In genomic region chrX:14209034-14209433, GRCh38 we compare ENCODE assay signal across 18 cellular contexts.
A peak's percentile ranks its signal among the peaks of the same experiment; 100 is the strongest.
DNase-seq lines count a peak whose midpoint lies in the region; ATAC-seq, FAIRE-seq and TF ChIP-seq lines count a peak whose summit lies in the region.
"Had no signal": no experiment of that assay in that cellular context is flagged by ENCODE, and none has a peak within 500 bp of the region (broad histone marks: within the 10 kb centered on the region; RNA-seq: fewer than 3 reads in every experiment).

No MANE protein-coding gene starts in this region.

- H3K9ac ChIP-seq in HepG2 (ENCODE audit: insufficient read depth, low read depth, low read length), result no peak overlapping the region
- H3K9ac ChIP-seq: BLaER1 treated with 17β-estradiol and CSF1 and Interleukin-3, amounts not matched to agents 10 nM and 100 nM had no signal

- no peak for DNase-seq in HepG2 (ENCODE audit: low spot score)
- DNase-seq in right lobe of liver, result no peak
- peak; percentile 33 for DNase-seq in bronchial epithelial cell (ENCODE audit: low read depth)
- DNase-seq in mucosa of descending colon, result no peak
- no peak for DNase-seq in BE2C
- no peak for DNase-seq in ovary
- no peak for DNase-seq in NCI-H1930 (lab: John Stamatoyannopoulos, UW)
- DNase-seq: CD8-positive, alpha-beta T cell; DMS 273 treated with DMSO at 0.1 percent for 48 hours; DMS79; GDM1; GOT3; H7; KBM-7 had no signal

- 2% methylated on average over 3 of the region's 3 CpGs for WGBS in HepG2 (ENCODE audit: low lambda C conversion rate)
- 10% methylated on average over 3 of the region's 3 CpGs for WGBS in right lobe of liver (ENCODE audit: insufficient coverage, low coverage, low lambda C conversion rate, missing lambda C conversion rate)
- 2 to 13% (median 5%) methylated on average over 3 of the region's 3 CpGs for WGBS in ovary, 3 donors

- no TSS peak for BruUV-seq in HepG2 (replicated peaks; lab: Mats Ljungman, UMichigan)

- CTCF ChIA-PET in HepG2 (lab: Yijun Ruan, JAX; ENCODE audit: low intra/inter-chr PET ratio, low total read pairs), result no interaction called here

- H3K9me3 ChIP-seq in HepG2 (ENCODE audit: low read length) (no peaks in the 10 kb centered on the region), right lobe of liver (no peaks in the 10 kb centered on the region), mucosa of descending colon (no peaks in the 10 kb centered on the region), BE2C (no peaks in the 10 kb centered on the region), ovary (no peaks in the 10 kb centered on the region)

- FAIRE-seq in HepG2 (lab: Jason Lieb, UNC), result no peak
- no peak for FAIRE-seq in bronchial epithelial cell (lab: Jason Lieb, UNC)
- FAIRE-seq: HTR-8/SVneo had no signal

- ATAC-seq in HepG2 (no peak), right lobe of liver (no peak), mucosa of descending colon (peak; percentile 40)
- ATAC-seq: CD8-positive, alpha-beta T cell; HCT116 had no signal

- in situ Hi-C loops in HepG2 (cut with HindIII; ENCODE audit: extremely low pct_ligation_motif_present, low pct_unique_long_range_greater_than_20kb), result no loop called here

- H3K36me3 ChIP-seq in HepG2 (replicated peaks in 1 of 2; ENCODE audit: control insufficient read depth in 1 of 2, insufficient read depth in 2 of 2, low read length in 2 of 2) (no peaks in the 10 kb centered on the region), right lobe of liver (no peaks in the 10 kb centered on the region), bronchial epithelial cell (ENCODE audit: control insufficient read depth, insufficient read depth, low read length) (no peaks in the 10 kb centered on the region), mucosa of descending colon (ENCODE audit: low read depth) (no peaks in the 10 kb centered on the region), BE2C (no peaks in the 10 kb centered on the region), ovary (no peaks in the 10 kb centered on the region)
- H3K36me3 ChIP-seq: BLaER1 treated with 17β-estradiol and CSF1 and Interleukin-3, amounts not matched to agents 10 nM and 100 nM had no signal

- no peak overlapping the region for H2AFZ ChIP-seq in HepG2 (ENCODE audit: low read length)

- TF ChIP-seq RAD21 in HepG2 (CRISPR knock-in tag; IDR thresholded peaks at IDR 0.05), result no peak

- H3K27ac ChIP-seq in HepG2 (ENCODE audit: extremely low read length, insufficient read depth, low read length) (no peak overlapping the region), right lobe of liver (no peak overlapping the region), ovary (no peak overlapping the region)
- H3K27ac ChIP-seq: 22Rv1; BLaER1 treated with 17β-estradiol and CSF1 and Interleukin-3, amounts not matched to agents 10 nM and 100 nM had no signal

- H3K4me1 ChIP-seq in HepG2 (ENCODE audit: insufficient read depth, low read length) (no peaks in the 10 kb centered on the region), right lobe of liver (no peaks in the 10 kb centered on the region), mucosa of descending colon (ENCODE audit: low read depth) (no peaks in the 10 kb centered on the region), BE2C (no peaks in the 10 kb centered on the region), ovary (ENCODE audit: insufficient read depth) (no peaks in the 10 kb centered on the region)

- no peaks in the 10 kb centered on the region for H4K20me1 ChIP-seq in HepG2 (ENCODE audit: insufficient read depth, low read length)
- H4K20me1 ChIP-seq: BLaER1 treated with 17β-estradiol and CSF1 and Interleukin-3, amounts not matched to agents 10 nM and 100 nM had no signal

- no peaks in the 10 kb centered on the region for H3K27me3 ChIP-seq in HepG2 (ENCODE audit: control insufficient read depth in 1 of 2, insufficient read depth in 2 of 2, low read length in 2 of 2)
- no peaks in the 10 kb centered on the region for H3K27me3 ChIP-seq in right lobe of liver
- H3K27me3 ChIP-seq in bronchial epithelial cell (ENCODE audit: control insufficient read depth, insufficient read depth, low read length), result no peaks in the 10 kb centered on the region
- H3K27me3 ChIP-seq in BE2C, result no peaks in the 10 kb centered on the region
- no peaks in the 10 kb centered on the region for H3K27me3 ChIP-seq in ovary

- H3K4me3 ChIP-seq in HepG2 (replicated peaks in 1 of 3; ENCODE audit: insufficient read depth in 1 of 3, low read depth in 2 of 3, low read length in 3 of 3), result no peak overlapping the region
- no peak overlapping the region for H3K4me3 ChIP-seq in right lobe of liver
- no peak overlapping the region for H3K4me3 ChIP-seq in bronchial epithelial cell (ENCODE audit: low read depth, low read length)
- H3K4me3 ChIP-seq in mucosa of descending colon, result no peak overlapping the region
- no peak overlapping the region for H3K4me3 ChIP-seq in BE2C (ENCODE audit: low read depth, low read length)
- no peak overlapping the region for H3K4me3 ChIP-seq in ovary
- H3K4me3 ChIP-seq: BLaER1 treated with 17β-estradiol and CSF1 and Interleukin-3, amounts not matched to agents 10 nM and 100 nM had no signal

- intact Hi-C loops in HepG2 (cut with micrococcal nuclease; ENCODE audit: unreplicated experiment) (no loop called here), right lobe of liver (cut with DNase I) (no loop called here), mucosa of descending colon (cut with DNase I, micrococcal nuclease) (no loop called here), ovary (cut with DNase I) (no loop called here)

- no peak for TF ChIP-seq CTCF in HepG2 (CRISPR knock-in tag; IDR thresholded peaks at IDR 0.05)
- no peak for TF ChIP-seq CTCF in right lobe of liver (IDR thresholded peaks at IDR 0.05)
- no peak for TF ChIP-seq CTCF in bronchial epithelial cell (IDR thresholded peaks at IDR 0.05; ENCODE audit: insufficient read depth, low read length, severe bottlenecking)
- no peak for TF ChIP-seq CTCF in mucosa of descending colon (IDR thresholded peaks at IDR 0.05)
- no peak for TF ChIP-seq CTCF in BE2C (IDR thresholded peaks at IDR 0.05; ENCODE audit: low read depth, low read length)
- TF ChIP-seq CTCF in ovary (IDR thresholded peaks at IDR 0.05), result no peak

- no peak overlapping the region for H3K4me2 ChIP-seq in HepG2 (ENCODE audit: low read depth, low read length)
- H3K4me2 ChIP-seq: BLaER1 treated with 17β-estradiol and CSF1 and Interleukin-3, amounts not matched to agents 10 nM and 100 nM had no signal

- POLR2A ChIA-PET in HepG2 (lab: Yijun Ruan, JAX), result no interaction called here

- TF ChIP-seq EP300 in HepG2 (IDR thresholded peaks at IDR 0.05; ENCODE audit: low read depth in 2 of 2, low read length in 2 of 2) (no peak), HepG2 (CRISPR knock-in tag; IDR thresholded peaks at IDR 0.05; ENCODE audit: borderline replicate concordance) (no peak), ovary (IDR thresholded peaks at IDR 0.05) (no peak)

- H3K79me2 ChIP-seq in HepG2 (ENCODE audit: insufficient read depth, low read length), result no peaks in the 10 kb centered on the region

- TF ChIP-seq POLR2A in HepG2 (IDR thresholded peaks at IDR 0.05; ENCODE audit: insufficient read depth in 1 of 2, low read depth in 2 of 2, low read length in 2 of 2) (no peak), right lobe of liver (IDR thresholded peaks at IDR 0.05) (no peak), ovary (IDR thresholded peaks at IDR 0.05) (no peak)

TF ChIP-seq in HepG2, 621 proteins besides CTCF, POLR2A, EP300 and RAD21 (continues in another document):
- TF ChIP-seq ATF7 (IDR thresholded peaks at IDR 0.05), result peak; percentile 51; the same call in 1 of the 2 replicates
- no peak for TF ChIP-seq ATF7 (CRISPR knock-in tag; IDR thresholded peaks at IDR 0.05)
- TF ChIP-seq SIX4 (CRISPR knock-in tag; IDR thresholded peaks at IDR 0.05), result no peak
- TF ChIP-seq MAF1 (CRISPR knock-in tag; IDR thresholded peaks at IDR 0.05; ENCODE audit: borderline replicate concordance), result no peak
- TF ChIP-seq CERS6 (CRISPR knock-in tag; IDR thresholded peaks at IDR 0.05), result no peak
- TF ChIP-seq, protein P1, sequence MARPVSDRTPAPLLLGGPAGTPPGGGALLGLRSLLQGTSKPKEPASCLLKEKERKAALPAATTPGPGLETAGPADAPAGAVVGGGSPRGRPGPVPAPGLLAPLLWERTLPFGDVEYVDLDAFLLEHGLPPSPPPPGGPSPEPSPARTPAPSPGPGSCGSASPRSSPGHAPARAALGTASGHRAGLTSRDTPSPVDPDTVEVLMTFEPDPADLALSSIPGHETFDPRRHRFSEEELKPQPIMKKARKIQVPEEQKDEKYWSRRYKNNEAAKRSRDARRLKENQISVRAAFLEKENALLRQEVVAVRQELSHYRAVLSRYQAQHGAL (CRISPR knock-in tag; IDR thresholded peaks at IDR 0.05; ENCODE audit: not compliant biosample characterization), result no peak
- peak; percentile 47 for TF ChIP-seq CREB1 (IDR thresholded peaks at IDR 0.05)
- TF ChIP-seq CREB1 (CRISPR knock-in tag; IDR thresholded peaks at IDR 0.05), result no peak
- no peak for TF ChIP-seq GFI1 (CRISPR knock-in tag; IDR thresholded peaks at IDR 0.05; ENCODE audit: borderline replicate concordance)
- TF ChIP-seq MXD3 (CRISPR knock-in tag; IDR thresholded peaks at IDR 0.05), result no peak
- TF ChIP-seq NFYB (CRISPR knock-in tag; IDR thresholded peaks at IDR 0.05), result no peak
- TF ChIP-seq NCOA5 (CRISPR knock-in tag; IDR thresholded peaks at IDR 0.05), result no peak
- no peak for TF ChIP-seq MED13 (CRISPR knock-in tag; IDR thresholded peaks at IDR 0.05)
- TF ChIP-seq, protein P2, sequence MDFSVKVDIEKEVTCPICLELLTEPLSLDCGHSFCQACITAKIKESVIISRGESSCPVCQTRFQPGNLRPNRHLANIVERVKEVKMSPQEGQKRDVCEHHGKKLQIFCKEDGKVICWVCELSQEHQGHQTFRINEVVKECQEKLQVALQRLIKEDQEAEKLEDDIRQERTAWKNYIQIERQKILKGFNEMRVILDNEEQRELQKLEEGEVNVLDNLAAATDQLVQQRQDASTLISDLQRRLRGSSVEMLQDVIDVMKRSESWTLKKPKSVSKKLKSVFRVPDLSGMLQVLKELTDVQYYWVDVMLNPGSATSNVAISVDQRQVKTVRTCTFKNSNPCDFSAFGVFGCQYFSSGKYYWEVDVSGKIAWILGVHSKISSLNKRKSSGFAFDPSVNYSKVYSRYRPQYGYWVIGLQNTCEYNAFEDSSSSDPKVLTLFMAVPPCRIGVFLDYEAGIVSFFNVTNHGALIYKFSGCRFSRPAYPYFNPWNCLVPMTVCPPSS (IDR thresholded peaks at IDR 0.05), result no peak
